Comparison of ENCODE assay signal across 22 cellular contexts in the genomic region with DNA sequence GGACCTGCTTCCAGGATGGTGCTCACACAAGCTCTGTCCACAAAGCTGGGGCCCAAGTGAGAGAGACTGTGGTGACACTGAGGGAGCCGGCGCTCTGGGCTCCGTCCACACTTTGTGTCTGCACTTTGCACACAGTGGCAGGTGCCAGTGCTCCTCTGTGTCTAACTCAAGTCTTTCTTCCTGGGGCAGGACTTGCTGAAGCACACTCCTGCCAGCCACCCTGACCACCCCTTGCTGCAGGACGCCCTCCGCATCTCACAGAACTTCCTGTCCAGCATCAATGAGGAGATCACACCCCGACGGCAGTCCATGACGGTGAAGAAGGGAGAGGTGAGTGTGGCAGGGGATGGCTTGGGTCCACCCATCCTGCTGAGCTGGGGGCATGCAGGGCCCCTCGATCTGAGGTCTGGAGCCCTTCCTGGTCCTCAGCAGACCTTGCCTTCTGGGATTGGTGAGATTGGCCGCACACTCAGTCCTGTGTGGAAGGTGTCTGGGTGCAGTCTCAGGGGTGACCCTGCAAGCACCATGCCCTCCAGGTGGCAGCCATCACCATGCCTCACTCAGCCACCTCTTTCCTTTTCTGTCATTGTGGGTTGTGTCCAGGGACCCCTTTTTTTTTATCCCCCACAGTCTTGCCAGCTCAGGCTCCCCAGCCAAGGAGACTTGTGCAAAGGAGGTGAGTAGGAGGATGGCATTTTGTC.
DNase-seq lines count a peak whose midpoint lies in the region; ATAC-seq and TF ChIP-seq lines count a peak whose summit lies in the region.
"Had no signal": no experiment of that assay in that cellular context is flagged by ENCODE, and none has a peak within 500 bp of the region (broad histone marks: within the 10 kb centered on the region; RNA-seq: fewer than 3 reads in every experiment).

No MANE protein-coding gene starts in this region.

- POLR2A ChIA-PET in activated CD4-positive, alpha-beta memory T cell treated with anti-CD3 and anti-CD28 coated beads, Interleukin-2, amount 10 ng/mL, durations not matched to agents 7 days and 5 days (lab: Charles Lee): no interaction called here
- POLR2A ChIA-PET in activated CD4-positive, alpha-beta memory T cell treated with anti-CD3 and anti-CD28 coated beads for 36 hours (lab: Charles Lee): no interaction called here
- POLR2A ChIA-PET in MCF 10A (lab: Yijun Ruan, JAX): no interaction called here

- H2AFZ ChIP-seq in mesenchymal stem cell (ENCODE audit: low read depth, low read length) (peak overlapping the region; percentile 16), MM.1S (ENCODE audit: low read length) (no peak overlapping the region)

- ATAC-seq in stimulated activated naive CD8-positive, alpha-beta T cell treated with anti-CD3 and anti-CD28 coated beads, Interleukin-15, Interleukin-2, amounts not matched to agents 100 U/mL and 50 U/mL, for 24 hours: no peak
- ATAC-seq: Right ventricle myocardium inferior had no signal

- H3K4me2 ChIP-seq in mesenchymal stem cell (ENCODE audit: low read length, poor library complexity, severe bottlenecking) (no peak overlapping the region), MM.1S (ENCODE audit: low read depth, low read length) (no peak overlapping the region)
- H3K4me2 ChIP-seq: KMS-11 had no signal

- H3K27me3 Mint-ChIP-seq in activated CD4-positive, alpha-beta memory T cell treated with anti-CD3 and anti-CD28 coated beads, Interleukin-2, amount 10 ng/mL, durations not matched to agents 7 days and 5 days: no peaks in the 10 kb centered on the region
- no peaks in the 10 kb centered on the region for H3K27me3 Mint-ChIP-seq in activated CD4-positive, alpha-beta memory T cell treated with anti-CD3 and anti-CD28 coated beads for 36 hours
- H3K27me3 Mint-ChIP-seq in stimulated activated naive CD8-positive, alpha-beta T cell treated with anti-CD3 and anti-CD28 coated beads, Interleukin-15, Interleukin-2, amounts not matched to agents 100 ng/mL and 50 ng/mL, for 24 hours: no peaks in the 10 kb centered on the region
- no peaks in the 10 kb centered on the region for H3K27me3 Mint-ChIP-seq in MCF 10A (ENCODE audit: insufficient read depth, unreplicated experiment)
- H3K27me3 Mint-ChIP-seq: CD8-positive, alpha-beta memory T cell had no signal

- no peak overlapping the region for H2BK120ac ChIP-seq in mesenchymal stem cell (ENCODE audit: low read depth, low read length)

- H3F3A ChIP-seq in MM.1S (ENCODE audit: insufficient read depth, low read length): no peaks in the 10 kb centered on the region

- H3K23ac ChIP-seq in mesenchymal stem cell (ENCODE audit: low read length in 2 of 2): no peak overlapping the region

- no peak overlapping the region for H3K14ac ChIP-seq in mesenchymal stem cell (ENCODE audit: low read length in 2 of 2)

- 97% methylated on average over 10 of the region's 10 CpGs for WGBS in mesenchymal stem cell

- H3K27ac ChIP-seq in mesenchymal stem cell (ENCODE audit: low read length, poor library complexity, severe bottlenecking): no peak overlapping the region
- H3K27ac ChIP-seq in MM.1S (ENCODE audit: low read length): no peak overlapping the region
- H3K27ac ChIP-seq in breast epithelium: no peak overlapping the region
- H3K27ac ChIP-seq: 22Rv1, KMS-11, SJSA1 had no signal

- H3K9me2 ChIP-seq in MM.1S (replicated peaks; ENCODE audit: insufficient read depth, low read length): no peaks in the 10 kb centered on the region

- CTCF ChIA-PET in activated CD4-positive, alpha-beta memory T cell treated with anti-CD3 and anti-CD28 coated beads, Interleukin-2, amount 10 ng/mL, durations not matched to agents 7 days and 5 days (lab: Charles Lee): interaction anchor here (1.6 kb wide), 1 partner anchor 17 kb away, joined by 5 read pairs; no protein-coding TSS in a partner anchor
- CTCF ChIA-PET in activated CD4-positive, alpha-beta memory T cell treated with anti-CD3 and anti-CD28 coated beads for 36 hours (lab: Charles Lee): interaction anchor here (1.2 kb wide), 1 partner anchor 95 kb away, joined by 3 read pairs; no protein-coding TSS in a partner anchor
- CTCF ChIA-PET in MCF 10A (lab: Yijun Ruan, JAX): interaction anchor here (0.6 kb wide), 1 partner anchor 86 kb away, joined by 3 read pairs; no protein-coding TSS in a partner anchor

- peak overlapping the region; percentile 35 for H3K27ac Mint-ChIP-seq in activated CD4-positive, alpha-beta memory T cell treated with anti-CD3 and anti-CD28 coated beads, Interleukin-2, amount 10 ng/mL, durations not matched to agents 7 days and 5 days
- H3K27ac Mint-ChIP-seq in activated CD4-positive, alpha-beta memory T cell treated with anti-CD3 and anti-CD28 coated beads for 36 hours: no peak overlapping the region
- H3K27ac Mint-ChIP-seq in stimulated activated naive CD8-positive, alpha-beta T cell treated with anti-CD3 and anti-CD28 coated beads, Interleukin-15, Interleukin-2, amounts not matched to agents 100 ng/mL and 50 ng/mL, for 24 hours: peak overlapping the region; percentile 34
- no peak overlapping the region for H3K27ac Mint-ChIP-seq in MCF 10A (ENCODE audit: low read depth, unreplicated experiment)

- H3K4me3 Mint-ChIP-seq in activated CD4-positive, alpha-beta memory T cell treated with anti-CD3 and anti-CD28 coated beads, Interleukin-2, amount 10 ng/mL, durations not matched to agents 7 days and 5 days: no peak overlapping the region
- no peak overlapping the region for H3K4me3 Mint-ChIP-seq in activated CD4-positive, alpha-beta memory T cell treated with anti-CD3 and anti-CD28 coated beads for 36 hours
- H3K4me3 Mint-ChIP-seq in stimulated activated naive CD8-positive, alpha-beta T cell treated with anti-CD3 and anti-CD28 coated beads, Interleukin-15, Interleukin-2, amounts not matched to agents 100 ng/mL and 50 ng/mL, for 24 hours: no peak overlapping the region
- H3K4me3 Mint-ChIP-seq in MCF 10A (ENCODE audit: unreplicated experiment): no peak overlapping the region
- H3K4me3 Mint-ChIP-seq: CD8-positive, alpha-beta memory T cell had no signal

- H3K4me1 ChIP-seq in mesenchymal stem cell (ENCODE audit: control insufficient read depth, insufficient read depth, low read depth, low read length) (peaks cover 3% of the 10 kb centered on the region), MM.1S (ENCODE audit: low read length) (no peaks in the 10 kb centered on the region), breast epithelium (no peaks in the 10 kb centered on the region)
- H3K4me1 ChIP-seq: SJSA1 had no signal

- no TSS peak for BruUV-seq in MCF 10A (replicated peaks; lab: Mats Ljungman, UMichigan)

- no peaks in the 10 kb centered on the region for H3K27me3 ChIP-seq in mesenchymal stem cell (ENCODE audit: control insufficient read depth in 1 of 2, insufficient read depth in 1 of 2, low read length in 2 of 2)
- no peaks in the 10 kb centered on the region for H3K27me3 ChIP-seq in MM.1S (replicated peaks; ENCODE audit: insufficient read depth, low read length)
- H3K27me3 ChIP-seq in breast epithelium: no peaks in the 10 kb centered on the region
- H3K27me3 ChIP-seq: SJSA1 had no signal

- H4K20me1 ChIP-seq in MM.1S (ENCODE audit: insufficient read depth, low read length): no peaks in the 10 kb centered on the region

- no peak overlapping the region for H3K18ac ChIP-seq in mesenchymal stem cell (ENCODE audit: low read depth in 1 of 2, low read length in 2 of 2)

- H3K9me3 Mint-ChIP-seq in activated CD4-positive, alpha-beta memory T cell treated with anti-CD3 and anti-CD28 coated beads, Interleukin-2, amount 10 ng/mL, durations not matched to agents 7 days and 5 days: no peaks in the 10 kb centered on the region
- H3K9me3 Mint-ChIP-seq in activated CD4-positive, alpha-beta memory T cell treated with anti-CD3 and anti-CD28 coated beads for 36 hours: no peaks in the 10 kb centered on the region
- H3K9me3 Mint-ChIP-seq in stimulated activated naive CD8-positive, alpha-beta T cell treated with anti-CD3 and anti-CD28 coated beads, Interleukin-15, Interleukin-2, amounts not matched to agents 100 ng/mL and 50 ng/mL, for 24 hours: no peaks in the 10 kb centered on the region
- no peaks in the 10 kb centered on the region for H3K9me3 Mint-ChIP-seq in MCF 10A (ENCODE audit: unreplicated experiment)
- H3K9me3 Mint-ChIP-seq: CD8-positive, alpha-beta memory T cell had no signal

- no peak overlapping the region for H3K9ac ChIP-seq in mesenchymal stem cell (ENCODE audit: low read length)
- H3K9ac ChIP-seq in MM.1S (ENCODE audit: low read length): no peak overlapping the region
- H3K9ac ChIP-seq: KMS-11 had no signal

- no peak for TF ChIP-seq CTCF in MM.1S (IDR thresholded peaks at IDR 0.05; ENCODE audit: low read length)
- no peak for TF ChIP-seq CTCF in breast epithelium (IDR thresholded peaks at IDR 0.05)
- TF ChIP-seq CTCF in MCF 10A (IDR thresholded peaks at IDR 0.05; ENCODE audit: unreplicated experiment): no peak

- peaks cover 3% of the 10 kb centered on the region for H3K79me1 ChIP-seq in mesenchymal stem cell (replicated peaks; ENCODE audit: low read length, poor library complexity, severe bottlenecking)

- H3K36me3 ChIP-seq in mesenchymal stem cell (ENCODE audit: control insufficient read depth in 1 of 2, insufficient read depth in 2 of 2, low read depth in 1 of 2, low read length in 2 of 2) (peaks cover 81 to 86% of the 10 kb centered on the region in 2 experiments), MM.1S (replicated peaks; ENCODE audit: insufficient read depth, low read length) (0 out of 2 replicates have a peak, but pooled peaks cover 3% of the 10 kb centered on the region), breast epithelium (peaks cover 4% of the 10 kb centered on the region)

- peaks cover 22% of the 10 kb centered on the region for H3K36me3 Mint-ChIP-seq in activated CD4-positive, alpha-beta memory T cell treated with anti-CD3 and anti-CD28 coated beads, Interleukin-2, amount 10 ng/mL, durations not matched to agents 7 days and 5 days (ENCODE audit: low read depth)
- peaks cover 12% of the 10 kb centered on the region for H3K36me3 Mint-ChIP-seq in activated CD4-positive, alpha-beta memory T cell treated with anti-CD3 and anti-CD28 coated beads for 36 hours
- H3K36me3 Mint-ChIP-seq in stimulated activated naive CD8-positive, alpha-beta T cell treated with anti-CD3 and anti-CD28 coated beads, Interleukin-15, Interleukin-2, amounts not matched to agents 100 ng/mL and 50 ng/mL, for 24 hours (ENCODE audit: low read depth): peaks cover 17% of the 10 kb centered on the region
- H3K36me3 Mint-ChIP-seq in MCF 10A (ENCODE audit: insufficient read depth, unreplicated experiment): peaks cover 62% of the 10 kb centered on the region

- DNase-seq in activated CD4-positive, alpha-beta memory T cell treated with anti-CD3 and anti-CD28 coated beads, Interleukin-2, amount 10 ng/mL, durations not matched to agents 7 days and 5 days: no peak
- DNase-seq in activated CD4-positive, alpha-beta memory T cell treated with anti-CD3 and anti-CD28 coated beads for 36 hours: no peak
- no peak for DNase-seq in stimulated activated naive CD8-positive, alpha-beta T cell treated with anti-CD3 and anti-CD28 coated beads, Interleukin-15, Interleukin-2, amounts not matched to agents 100 U/mL and 50 U/mL, for 24 hours
- DNase-seq in mesenchymal stem cell: no peak
- no peak for DNase-seq in MM.1S
- no peak for DNase-seq in breast epithelium (ENCODE audit: low spot score in 2 of 2)
- DNase-seq in MCF 10A (ENCODE audit: unreplicated experiment): no peak
- DNase-seq: C1 segment of cervical spinal cord; Calu3; CD8-positive, alpha-beta memory T cell; EL; GF-D8; NCI-H1694; NCI-H2081 treated with DMSO at 0.1 percent for 48 hours; NCI-H2171 treated with DMSO at 0.1 percent for 48 hours; NCI-H526 treated with DMSO at 0.1 percent for 48 hours; OCI-M1 had no signal

- H4K8ac ChIP-seq in mesenchymal stem cell (ENCODE audit: low read length): no peak overlapping the region

- no peak for TF ChIP-seq POLR2A in breast epithelium (IDR thresholded peaks at IDR 0.05)

- peaks cover 20% of the 10 kb centered on the region for H3K4me1 Mint-ChIP-seq in activated CD4-positive, alpha-beta memory T cell treated with anti-CD3 and anti-CD28 coated beads, Interleukin-2, amount 10 ng/mL, durations not matched to agents 7 days and 5 days
- peaks cover 10% of the 10 kb centered on the region for H3K4me1 Mint-ChIP-seq in activated CD4-positive, alpha-beta memory T cell treated with anti-CD3 and anti-CD28 coated beads for 36 hours (ENCODE audit: low read depth)
- H3K4me1 Mint-ChIP-seq in stimulated activated naive CD8-positive, alpha-beta T cell treated with anti-CD3 and anti-CD28 coated beads, Interleukin-15, Interleukin-2, amounts not matched to agents 100 ng/mL and 50 ng/mL, for 24 hours (ENCODE audit: low read depth): peaks cover 26% of the 10 kb centered on the region
- peaks cover under 1% of the 10 kb centered on the region for H3K4me1 Mint-ChIP-seq in MCF 10A (ENCODE audit: insufficient read depth, unreplicated experiment)

- H2BK15ac ChIP-seq in mesenchymal stem cell (ENCODE audit: low read depth, poor library complexity, severe bottlenecking): no peak overlapping the region

- H3K4me3 ChIP-seq in mesenchymal stem cell (ENCODE audit: insufficient read depth in 1 of 2, low read depth in 1 of 2, low read length in 2 of 2) (no peak overlapping the region), MM.1S (ENCODE audit: low read length) (no peak overlapping the region), breast epithelium (no peak overlapping the region)
- H3K4me3 ChIP-seq: SJSA1 had no signal

- no peak overlapping the region for H2AK5ac ChIP-seq in mesenchymal stem cell (ENCODE audit: low read length, severe bottlenecking)

- no peak overlapping the region for H4K91ac ChIP-seq in mesenchymal stem cell (ENCODE audit: low read length)

- no peak overlapping the region for H3K4ac ChIP-seq in mesenchymal stem cell (ENCODE audit: low read depth in 1 of 2, low read length in 2 of 2)

- peaks cover 29% of the 10 kb centered on the region for H3K79me2 ChIP-seq in MM.1S (ENCODE audit: low read length)

- intact Hi-C loops in activated CD4-positive, alpha-beta memory T cell treated with anti-CD3 and anti-CD28 coated beads for 36 hours (cut with micrococcal nuclease): no loop called here
- intact Hi-C loops in breast epithelium (cut with DNase I; ENCODE audit: low total_unique reads): no loop called here
- intact Hi-C loops in MCF 10A (cut with micrococcal nuclease): no loop called here

- H2BK5ac ChIP-seq in mesenchymal stem cell (ENCODE audit: low read depth, low read length, poor library complexity, severe bottlenecking): no peak overlapping the region

- H3K9me3 ChIP-seq in mesenchymal stem cell (ENCODE audit: control insufficient read depth, low read length) (no peaks in the 10 kb centered on the region), MM.1S (replicated peaks; ENCODE audit: insufficient read depth, low read length) (no peaks in the 10 kb centered on the region), breast epithelium (no peaks in the 10 kb centered on the region)
- H3K9me3 ChIP-seq: SJSA1 had no signal

- no peak overlapping the region for H2BK12ac ChIP-seq in mesenchymal stem cell (ENCODE audit: low read length in 2 of 2)

Comparison
In these comparisons a context has a peak if more than half of its experiments do, and no peak if none do; other contexts are left out.
1. H3K27ac Mint-ChIP-seq: peak in activated CD4-positive, alpha-beta memory T cell treated with anti-CD3 and anti-CD28 coated beads, Interleukin-2, amount 10 ng/mL, durations not matched to agents 7 days and 5 days (single experiment) and stimulated activated naive CD8-positive, alpha-beta T cell treated with anti-CD3 and anti-CD28 coated beads, Interleukin-15, Interleukin-2, amounts not matched to agents 100 ng/mL and 50 ng/mL, for 24 hours (single experiment); none in activated CD4-positive, alpha-beta memory T cell treated with anti-CD3 and anti-CD28 coated beads for 36 hours (single experiment) and MCF 10A (single experiment).